11 cellular contexts compared by ENCODE assay signal in genomic region chr5:37494756-37495155, GRCh38.
DNase-seq lines count a peak whose midpoint lies in the region; TF ChIP-seq lines count a peak whose summit lies in the region.
"Had no signal": no experiment of that assay in that cellular context is flagged by ENCODE, and none has a peak within 500 bp of the region (broad histone marks: within the 10 kb centered on the region; RNA-seq: fewer than 3 reads in every experiment).

No MANE protein-coding gene starts in this region.

- H3K9me3 ChIP-seq in thyroid gland, result no peaks in the 10 kb centered on the region

- TF ChIP-seq CTCF in fibroblast of villous mesenchyme (IDR thresholded peaks at IDR 0.05; ENCODE audit: insufficient read depth, low read depth, low read length) (no peak), thyroid gland (IDR thresholded peaks at IDR 0.05) (no peak)

- TF ChIP-seq POLR2A in thyroid gland (IDR thresholded peaks at IDR 0.05), result no peak

- peak overlapping the region in 2 of 3 donors; percentile 53 to 76 for H3K27ac ChIP-seq in thyroid gland

- DNase-seq in HCEC 1CT (peak; percentile 22), T1000 (lab: John Stamatoyannopoulos, UW) (peak; percentile 28), fibroblast of villous mesenchyme (ENCODE audit: low read depth) (peak; percentile 28), thyroid gland (no peak), posterior vena cava (ENCODE audit: low spot score) (no peak), NCI-H1417 (lab: John Stamatoyannopoulos, UW) (no peak), inferior parietal cortex (ENCODE audit: extremely low spot score) (no peak)
- DNase-seq: activated CD8-positive, alpha-beta T cell treated with anti-CD3 and anti-CD28 coated beads, Interleukin-2, amount 10 ng/mL, durations not matched to agents 7 days and 5 days; CD8-positive, alpha-beta memory T cell; immature natural killer cell; occipital lobe had no signal

- H3K4me3 ChIP-seq in fibroblast of villous mesenchyme (ENCODE audit: low read depth, low read length) (no peak overlapping the region), thyroid gland (replicated peaks in 1 of 3) (no peak overlapping the region)

- H3K4me1 ChIP-seq in thyroid gland, result peaks cover 11 to 12% of the 10 kb centered on the region in 2 donors

- no peaks in the 10 kb centered on the region for H3K36me3 ChIP-seq in thyroid gland

- intact Hi-C loops in thyroid gland (cut with DNase I) (no loop called here), posterior vena cava (cut with DNase I) (no loop called here)

- no peaks in the 10 kb centered on the region for H3K27me3 ChIP-seq in thyroid gland

Comparison
In these comparisons a context has a peak if more than half of its experiments do, and no peak if none do; other contexts are left out.
1. DNase-seq: peak in HCEC 1CT (single experiment), T1000 (single experiment) and fibroblast of villous mesenchyme (single experiment); none in thyroid gland (0 of 2), posterior vena cava (single experiment), NCI-H1417 (0 of 3) and inferior parietal cortex (single experiment).